1 cellular context compared by ENCODE assay signal in the genomic region with DNA sequence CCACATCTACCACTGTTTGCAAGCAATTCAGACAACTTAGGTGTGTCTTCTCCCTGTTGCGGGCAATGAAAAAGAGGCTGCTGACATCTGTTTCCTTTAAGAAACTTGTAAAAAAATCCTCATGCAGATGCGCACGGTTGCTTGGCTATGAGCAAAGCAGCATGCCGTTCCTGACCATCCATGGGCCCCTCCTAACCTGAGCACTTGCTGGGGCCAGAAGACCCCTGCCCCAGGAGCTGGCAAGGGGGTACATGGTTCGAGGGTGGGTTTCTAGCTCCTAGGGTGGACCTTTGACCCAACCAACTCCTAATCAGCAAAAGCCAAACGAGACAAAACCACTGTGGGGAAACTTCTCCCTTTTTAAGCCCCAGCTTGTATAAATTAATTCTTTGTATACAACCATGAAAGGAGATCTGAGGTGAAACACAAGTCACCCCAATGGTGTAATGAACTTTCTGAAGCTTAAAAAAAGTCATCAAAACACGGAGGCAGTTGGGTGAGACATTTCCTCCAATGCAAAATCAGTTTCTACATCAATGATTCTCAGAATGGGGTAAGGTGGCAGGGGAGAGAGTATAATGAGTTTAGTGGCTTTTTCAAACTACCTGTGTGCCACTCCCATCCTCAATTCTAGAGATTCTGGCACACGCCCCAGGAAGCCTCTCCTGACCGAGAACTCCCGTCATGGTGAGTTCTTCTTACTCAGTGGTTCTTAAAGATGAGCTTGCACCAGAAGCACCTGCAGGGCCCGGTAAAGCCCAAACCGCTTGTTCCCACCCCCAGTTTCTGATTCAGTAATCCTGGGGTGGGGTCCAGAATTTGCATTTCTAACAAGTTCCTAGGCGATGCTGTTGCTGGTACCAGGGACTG.
TF ChIP-seq lines count a peak whose summit lies in the region.

No MANE protein-coding gene starts in this region.

TF ChIP-seq in H1, 55 proteins besides CTCF, POLR2A, EP300 and RAD21 (continued from another document):
- TF ChIP-seq EZH2 (IDR thresholded peaks at IDR 0.05; ENCODE audit: low read depth, low read length, severe bottlenecking) (no peak), CHD2 (IDR thresholded peaks at IDR 0.05; ENCODE audit: low read length) (no peak), SIX5 (IDR thresholded peaks at IDR 0.05; ENCODE audit: low read depth, low read length) (no peak), GABPA (IDR thresholded peaks at IDR 0.05; ENCODE audit: borderline replicate concordance, insufficient read depth, low read length) (no peak), SRF (IDR thresholded peaks at IDR 0.05; ENCODE audit: low read depth, low read length) (no peak), SIRT6 (IDR thresholded peaks at IDR 0.05; ENCODE audit: low read length) (no peak)
- TF ChIP-seq, protein P1, sequence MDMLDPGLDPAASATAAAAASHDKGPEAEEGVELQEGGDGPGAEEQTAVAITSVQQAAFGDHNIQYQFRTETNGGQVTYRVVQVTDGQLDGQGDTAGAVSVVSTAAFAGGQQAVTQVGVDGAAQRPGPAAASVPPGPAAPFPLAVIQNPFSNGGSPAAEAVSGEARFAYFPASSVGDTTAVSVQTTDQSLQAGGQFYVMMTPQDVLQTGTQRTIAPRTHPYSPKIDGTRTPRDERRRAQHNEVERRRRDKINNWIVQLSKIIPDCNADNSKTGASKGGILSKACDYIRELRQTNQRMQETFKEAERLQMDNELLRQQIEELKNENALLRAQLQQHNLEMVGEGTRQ (IDR thresholded peaks at IDR 0.05; ENCODE audit: low read length): no peak
- TF ChIP-seq, protein P2, sequence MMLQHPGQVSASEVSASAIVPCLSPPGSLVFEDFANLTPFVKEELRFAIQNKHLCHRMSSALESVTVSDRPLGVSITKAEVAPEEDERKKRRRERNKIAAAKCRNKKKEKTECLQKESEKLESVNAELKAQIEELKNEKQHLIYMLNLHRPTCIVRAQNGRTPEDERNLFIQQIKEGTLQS (IDR thresholded peaks at IDR 0.05; ENCODE audit: insufficient read depth, low read depth, low read length): no peak
TF ChIP-seq in H1: peak in this region for 0.
